Comparison of ENCODE assay signal across 7 cellular contexts in genomic region chr18:21704603-21705364, GRCh38. TPM values are rescaled to one million over a fixed set of nuclear protein-coding genes. Genes with fewer than 3 reads are reported as not detected.
DNase-seq lines count a peak whose midpoint lies in the region; ATAC-seq, FAIRE-seq and TF ChIP-seq lines count a peak whose summit lies in the region.

Gene ABHD3 (minus strand): TSS chr18:21704774. CDS start chr18:21704665, 109 bp downstream.

- ATAC-seq in HG02973 (IDR thresholded peaks at IDR 0.05; ENCODE audit: unreplicated experiment), result peak; percentile 92

- no peaks in the 10 kb centered on the region for H3K36me3 ChIP-seq in sigmoid colon

- peak within 1 kb of the TSS; percentile 89 to 97 (median 94) for H3K27ac ChIP-seq in sigmoid colon

- no peaks in the 10 kb centered on the region for H3K27me3 ChIP-seq in sigmoid colon

- H3K9me3 ChIP-seq in sigmoid colon, result no peaks in the 10 kb centered on the region

- peak; percentile 88 for FAIRE-seq in GM18507 (lab: Jason Lieb, UNC)

- H3K4me3 ChIP-seq in astrocyte of the spinal cord (ENCODE audit: low read depth, low read length) (peak within 1 kb of the TSS; percentile 81), sigmoid colon (peak within 1 kb of the TSS; percentile 77 to 97 (median 80))

- DNase-seq in GM18507 (ENCODE audit: extremely low spot score, insufficient read length, low read depth) (peak; percentile 80), NCI-H2029 (lab: John Stamatoyannopoulos, UW) (peak; percentile 75), T1000 (lab: John Stamatoyannopoulos, UW) (peak; percentile 83), astrocyte of the spinal cord (ENCODE audit: low read depth, low spot score) (peak; percentile 92), iPS DF 19.7 (ENCODE audit: low read depth, low spot score) (peak; percentile 47), sigmoid colon (peak; percentile 96)

- in situ Hi-C loops in astrocyte of the spinal cord (cut with HindIII; ENCODE audit: low sequenced_read_pairs), result no loop called here

- TF ChIP-seq EP300 in sigmoid colon (IDR thresholded peaks at IDR 0.05), result no peak

- H3K4me1 ChIP-seq in sigmoid colon, result peaks cover 0 to 18% (median 12%) of the 10 kb centered on the region in 4 donors

- peak; percentile 26 for TF ChIP-seq CTCF in astrocyte of the spinal cord (IDR thresholded peaks at IDR 0.05; ENCODE audit: low read depth, low read length)
- peak; percentile 59 to 86 (median 72) for TF ChIP-seq CTCF in sigmoid colon (IDR thresholded peaks at IDR 0.05)

- WGBS in sigmoid colon, 2 donors, result 1% methylated on average over 60 of the region's 60 CpGs

- intact Hi-C loops in sigmoid colon (cut with DNase I), result loop anchor here (1.0 to 5.0 kb wide), 5 partner anchors 22 to 148 kb away; partner anchors contain the start of genes ESCO1 and MIB1

- TF ChIP-seq POLR2A in sigmoid colon (IDR thresholded peaks at IDR 0.05), result peak; percentile 40 to 56

RNA-seq across cellular contexts. Expression of gene ABHD3, which starts in this region (rescaled TPM):
- 10 to 100 TPM in 2 of 4 donors, 1 to 10 TPM in 2; 7.2 to 11.7 (median 9.0) TPM for total RNA-seq in sigmoid colon
- polyA plus RNA-seq in sigmoid colon, result 10 to 100 TPM; 23.4 to 72.8 (median 37.2) TPM

Comparison
In these comparisons a context has a peak if more than half of its experiments do, and no peak if none do; other contexts are left out.
1. Peak in every context shown above with its lines: DNase-seq, ATAC-seq, H3K4me3 ChIP-seq and H3K27ac ChIP-seq.